28 cellular contexts compared by ENCODE assay signal in the genomic region with DNA sequence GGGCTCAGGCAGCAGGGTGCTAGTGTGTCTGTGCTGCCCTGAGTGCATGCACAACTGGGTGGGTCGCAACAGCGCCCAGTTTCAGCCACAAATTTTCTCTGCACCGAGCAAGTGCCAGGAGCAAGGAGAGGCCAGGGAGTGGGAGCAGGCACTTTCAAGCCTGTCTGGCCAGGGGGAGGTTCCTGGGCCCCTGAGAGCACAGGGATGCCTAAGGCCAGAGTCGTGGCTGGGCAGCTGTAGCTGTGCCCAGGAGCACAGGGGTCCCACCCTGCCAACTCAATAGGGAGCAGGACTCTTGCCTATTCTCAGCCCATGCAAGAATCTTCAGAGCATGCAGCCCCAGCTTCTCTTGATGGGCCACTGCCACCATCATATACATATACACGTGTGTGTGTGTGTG.
"Had no signal": no experiment of that assay in that cellular context is flagged by ENCODE, and none has a peak within 500 bp of the region (broad histone marks: within the 10 kb centered on the region; RNA-seq: fewer than 3 reads in every experiment).

No MANE protein-coding gene starts in this region.

- H3K9me3 ChIP-seq: ascending aorta, SJCRH30 had no signal

- H3K4me3 Mint-ChIP-seq: activated B cell treated with CpG ODN at 0.5 μM for 24 hours; activated CD4-positive, alpha-beta T cell treated with anti-CD3 and anti-CD28 coated beads, Interleukin-2, amount 10 ng/mL, durations not matched to agents 24 days and 14 days; activated CD8-positive, alpha-beta memory T cell treated with anti-CD3 and anti-CD28 coated beads, Interleukin-2, amount 10 ng/mL, durations not matched to agents 7 days and 5 days; activated naive CD4-positive, alpha-beta T cell treated with anti-CD3 and anti-CD28 coated beads, Interleukin-2, amount 50 U/mL, for 24 hours; activated T-cell treated with anti-CD3 and anti-CD28 coated beads, Interleukin-2, amount 50 U/mL, for 24 hours; activated T-helper 1 cell treated with anti-CD3 and anti-CD28 coated beads, Interleukin-12 subunit alpha, Interleukin-12 subunit beta, Interleukin-2, Interleukin-4 antibody, amounts not matched to agents 30 ng/mL and 10 ng/mL and 1 ng/mL, durations not matched to agents 14 hours and 24 hours and 36 hours; IgD-negative memory B cell; T-helper 1 cell treated with Interleukin-12 subunit alpha and Interleukin-12 subunit beta and Interleukin-4 antibody, amounts not matched to agents 30 μg/mL and 1 μg/mL, for 36 hours had no signal

- H3K36me3 Mint-ChIP-seq: activated CD8-positive, alpha-beta memory T cell treated with anti-CD3 and anti-CD28 coated beads, Interleukin-2, amount 10 ng/mL, durations not matched to agents 7 days and 5 days; IgD-negative memory B cell had no signal

- DNase-seq: activated B cell treated with CpG ODN at 0.5 μM for 24 hours; activated CD4-positive, alpha-beta T cell treated with anti-CD3 and anti-CD28 coated beads for 1 hour; activated CD4-positive, alpha-beta T cell treated with anti-CD3 and anti-CD28 coated beads, Interleukin-2, amount 10 ng/mL, durations not matched to agents 24 days and 14 days; activated CD4-positive, alpha-beta T cell treated with anti-CD3 and anti-CD28 coated beads, Interleukin-2, amount 50 U/mL, for 48 hours; activated CD8-positive, alpha-beta memory T cell treated with anti-CD3 and anti-CD28 coated beads, Interleukin-2, amount 10 ng/mL, durations not matched to agents 7 days and 5 days; activated effector memory CD4-positive, alpha-beta T cell treated with Interleukin-2 at 50 U/mL for 16 hours; activated naive CD4-positive, alpha-beta T cell; activated T-cell treated with anti-CD3 and anti-CD28 coated beads, Interleukin-2, amount 50 U/mL, for 24 hours; body of pancreas; KG1; NCI-H1092; NCI-H1417; NCI-H1694; NCI-H2029; NCI-H2107; NCI-H2171 treated with DMSO at 0.1 percent for 48 hours; NCI-H345; NCI-H510A; NCI-H526 treated with DMSO at 0.1 percent for 48 hours; NCI-H82; SJCRH30 had no signal

- H3K9me3 Mint-ChIP-seq: activated CD4-positive, alpha-beta T cell treated with anti-CD3 and anti-CD28 coated beads, Interleukin-2, amount 10 ng/mL, durations not matched to agents 24 days and 14 days had no signal

- H3K36me3 ChIP-seq: ascending aorta, SJCRH30 had no signal

- H3K27ac Mint-ChIP-seq: activated B cell treated with CpG ODN at 0.5 μM for 24 hours; activated CD4-positive, alpha-beta T cell treated with anti-CD3 and anti-CD28 coated beads, Interleukin-2, amount 10 ng/mL, durations not matched to agents 24 days and 14 days; activated CD8-positive, alpha-beta memory T cell treated with anti-CD3 and anti-CD28 coated beads, Interleukin-2, amount 10 ng/mL, durations not matched to agents 7 days and 5 days; activated naive CD4-positive, alpha-beta T cell treated with anti-CD3 and anti-CD28 coated beads, Interleukin-2, amount 50 U/mL, for 24 hours; activated T-cell treated with anti-CD3 and anti-CD28 coated beads, Interleukin-2, amount 50 U/mL, for 24 hours; activated T-helper 1 cell treated with anti-CD3 and anti-CD28 coated beads, Interleukin-12 subunit alpha, Interleukin-12 subunit beta, Interleukin-2, Interleukin-4 antibody, amounts not matched to agents 30 ng/mL and 10 ng/mL and 1 ng/mL, durations not matched to agents 14 hours and 24 hours and 36 hours; IgD-negative memory B cell; T-helper 1 cell treated with Interleukin-12 subunit alpha and Interleukin-12 subunit beta and Interleukin-4 antibody, amounts not matched to agents 30 μg/mL and 1 μg/mL, for 36 hours had no signal

- H3K4me3 ChIP-seq: ascending aorta, body of pancreas, SJCRH30 had no signal

- H3K4me1 Mint-ChIP-seq: activated B cell treated with CpG ODN at 0.5 μM for 24 hours; activated CD4-positive, alpha-beta T cell treated with anti-CD3 and anti-CD28 coated beads, Interleukin-2, amount 10 ng/mL, durations not matched to agents 24 days and 14 days; activated CD8-positive, alpha-beta memory T cell treated with anti-CD3 and anti-CD28 coated beads, Interleukin-2, amount 10 ng/mL, durations not matched to agents 7 days and 5 days; activated naive CD4-positive, alpha-beta T cell treated with anti-CD3 and anti-CD28 coated beads, Interleukin-2, amount 50 U/mL, for 24 hours; IgD-negative memory B cell had no signal

- ATAC-seq: activated CD8-positive, alpha-beta memory T cell treated with anti-CD3 and anti-CD28 coated beads, Interleukin-2, amount 10 ng/mL, durations not matched to agents 7 days and 5 days; body of pancreas; SK-N-SH treated with all-trans-retinoic acid at 6 μM for 48 hours had no signal

- H3K4me1 ChIP-seq: ascending aorta, body of pancreas, SJCRH30 had no signal

- H3K27ac ChIP-seq: ascending aorta, body of pancreas, SJCRH30 had no signal

- FAIRE-seq: bronchial epithelial cell had no signal

- H3K27me3 Mint-ChIP-seq: activated B cell treated with CpG ODN at 0.5 μM for 24 hours; activated CD4-positive, alpha-beta T cell treated with anti-CD3 and anti-CD28 coated beads, Interleukin-2, amount 10 ng/mL, durations not matched to agents 24 days and 14 days; activated CD8-positive, alpha-beta memory T cell treated with anti-CD3 and anti-CD28 coated beads, Interleukin-2, amount 10 ng/mL, durations not matched to agents 7 days and 5 days; activated naive CD4-positive, alpha-beta T cell treated with anti-CD3 and anti-CD28 coated beads, Interleukin-2, amount 50 U/mL, for 24 hours; activated T-cell treated with anti-CD3 and anti-CD28 coated beads, Interleukin-2, amount 50 U/mL, for 24 hours; IgD-negative memory B cell had no signal

- H3K27me3 ChIP-seq: ascending aorta, body of pancreas, SJCRH30 had no signal
